Comparison of ENCODE assay signal across 20 cellular contexts in the genomic region with DNA sequence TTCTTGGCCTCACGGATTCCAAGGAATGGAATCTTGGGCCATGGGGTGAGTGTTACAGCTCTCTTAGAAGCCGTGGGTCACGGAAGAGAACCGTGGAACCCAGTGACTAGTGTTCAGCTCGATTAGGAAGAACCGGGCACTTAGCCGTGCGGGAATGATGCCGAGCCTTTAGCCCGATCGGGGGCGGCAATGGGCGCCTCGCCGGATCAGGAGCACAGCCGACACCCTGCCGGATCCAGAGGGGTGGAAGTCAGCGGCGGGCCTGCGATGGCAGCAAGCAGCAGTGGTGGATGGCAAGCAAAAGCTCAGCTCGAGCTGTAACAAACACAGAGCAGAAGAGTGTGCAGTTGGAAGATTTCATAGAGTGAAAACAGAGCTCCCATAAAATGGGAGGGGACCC. TPM values are rescaled to one million over a fixed set of nuclear protein-coding genes. Genes with fewer than 3 reads are reported as not detected.
"Had no signal": no experiment of that assay in that cellular context is flagged by ENCODE, and none has a peak within 500 bp of the region (broad histone marks: within the 10 kb centered on the region; RNA-seq: fewer than 3 reads in every experiment).

No MANE protein-coding gene starts in this region.

- H3K27me3 ChIP-seq: dorsolateral prefrontal cortex, right lobe of liver, suprapubic skin, transverse colon, vagina had no signal

- H3K9me3 ChIP-seq: right lobe of liver, suprapubic skin, transverse colon, vagina had no signal

- H3K36me3 ChIP-seq: right lobe of liver, suprapubic skin, transverse colon, vagina had no signal

- DNase-seq: effector CD4-positive, alpha-beta T cell; head of caudate nucleus; mammary epithelial cell; naive thymus-derived CD8-positive, alpha-beta T cell; nephron progenitor cell; right lobe of liver; small intestine; stimulated activated CD4-positive, alpha-beta T cell treated with anti-CD3 and anti-CD28 coated beads, Interleukin-12 subunit alpha, Interleukin-12 subunit beta, amount 100 ng/mL, for 4 hours; stimulated activated CD4-positive, alpha-beta T cell treated with anti-CD3 and anti-CD28 coated beads, Interleukin-1b, Interleukin-23, amount 100 ng/mL, for 48 hours; stimulated activated CD4-positive, alpha-beta T cell treated with anti-CD3 and anti-CD28 coated beads, Interleukin-4, amount 100 ng/mL, for 1 hour; stimulated activated CD8-positive, alpha-beta memory T cell treated with anti-CD3 and anti-CD28 coated beads, Interleukin-4, amount 100 ng/mL, for 48 hours; stimulated activated naive CD4-positive, alpha-beta T cell; stimulated activated naive CD8-positive, alpha-beta T cell treated with anti-CD3 and anti-CD28 coated beads, Interleukin-15, amount 100 ng/mL, for 72 hours; transverse colon had no signal

- H3K27ac ChIP-seq: dorsolateral prefrontal cortex, parathyroid adenoma, right lobe of liver, suprapubic skin, transverse colon, vagina had no signal

- H3K4me1 ChIP-seq: parathyroid adenoma, right lobe of liver, transverse colon, vagina had no signal

- H3K27ac Mint-ChIP-seq: naive thymus-derived CD8-positive, alpha-beta T cell; nephron progenitor cell; progenitor cell of endocrine pancreas; stimulated activated naive CD8-positive, alpha-beta T cell treated with anti-CD3 and anti-CD28 coated beads, Interleukin-15, amount 100 ng/mL, for 72 hours had no signal

- H3K4me3 ChIP-seq: dorsolateral prefrontal cortex, right lobe of liver, suprapubic skin, transverse colon, vagina had no signal

- H2AFZ ChIP-seq: parathyroid adenoma had no signal

- ATAC-seq: left lobe of liver; naive thymus-derived CD8-positive, alpha-beta T cell; right lobe of liver; stimulated activated naive CD8-positive, alpha-beta T cell treated with anti-CD3 and anti-CD28 coated beads, Interleukin-15, amount 100 ng/mL, for 72 hours had no signal

- H3K79me2 ChIP-seq: parathyroid adenoma had no signal

- H3K9ac ChIP-seq: parathyroid adenoma had no signal

RNA-seq across cellular contexts. Expression of gene MMP17, which starts 45.1 kb away (rescaled TPM):
- polyA plus RNA-seq: naive thymus-derived CD8-positive, alpha-beta T cell had no signal
